Comparison of ENCODE assay signal across 13 cellular contexts in genomic region chr5:59586811-59587340, GRCh38.
DNase-seq lines count a peak whose midpoint lies in the region; ATAC-seq and TF ChIP-seq lines count a peak whose summit lies in the region.
"Had no signal": no experiment of that assay in that cellular context is flagged by ENCODE, and none has a peak within 500 bp of the region (broad histone marks: within the 10 kb centered on the region; RNA-seq: fewer than 3 reads in every experiment).

No MANE protein-coding gene starts in this region.

- no peaks in the 10 kb centered on the region for H3K27me3 Mint-ChIP-seq in CD8-positive, alpha-beta T cell (ENCODE audit: low read depth)
- H3K27me3 Mint-ChIP-seq in WTC11 (ENCODE audit: low read depth): no peaks in the 10 kb centered on the region

- no peak for TF ChIP-seq CTCF in CD8-positive, alpha-beta T cell (IDR thresholded peaks at IDR 0.05)
- TF ChIP-seq CTCF in WTC11 (IDR thresholded peaks at IDR 0.05): no peak
- TF ChIP-seq CTCF in kidney epithelial cell (IDR thresholded peaks at IDR 0.05; ENCODE audit: insufficient read depth, low read length, poor library complexity, severe bottlenecking): no peak

- POLR2A ChIA-PET in CD8-positive, alpha-beta T cell (lab: Charles Lee): no interaction called here
- POLR2A ChIA-PET in WTC11 (lab: Charles Lee): no interaction called here

- H3K9me3 Mint-ChIP-seq in CD8-positive, alpha-beta T cell: no peaks in the 10 kb centered on the region
- no peaks in the 10 kb centered on the region for H3K9me3 Mint-ChIP-seq in WTC11
- H3K9me3 Mint-ChIP-seq: activated B cell treated with CpG ODN at 0.5 μM for 24 hours; activated naive CD8-positive, alpha-beta T cell treated with anti-CD3 and anti-CD28 coated beads, Interleukin-2, amount 10 ng/mL, durations not matched to agents 7 days and 5 days; stimulated activated memory B cell treated with anti-CD40 and anti-IgM and Interleukin-4, amounts not matched to agents 10 μg/mL and 1 μg/mL and 100 μg/mL, for 72 hours had no signal

- no peaks in the 10 kb centered on the region for H3K36me3 Mint-ChIP-seq in CD8-positive, alpha-beta T cell
- H3K36me3 Mint-ChIP-seq in WTC11: no peaks in the 10 kb centered on the region
- H3K36me3 Mint-ChIP-seq: activated naive CD8-positive, alpha-beta T cell treated with anti-CD3 and anti-CD28 coated beads, Interleukin-2, amount 10 ng/mL, durations not matched to agents 7 days and 5 days; stimulated activated memory B cell treated with anti-CD40 and anti-IgM and Interleukin-4, amounts not matched to agents 10 μg/mL and 1 μg/mL and 100 μg/mL, for 72 hours had no signal

- no peaks in the 10 kb centered on the region for H3K4me1 Mint-ChIP-seq in CD8-positive, alpha-beta T cell (ENCODE audit: low read depth)
- H3K4me1 Mint-ChIP-seq in WTC11: peaks cover 48% of the 10 kb centered on the region

- CTCF ChIA-PET in CD8-positive, alpha-beta T cell (lab: Charles Lee): no interaction called here
- CTCF ChIA-PET in WTC11 (lab: Charles Lee): interaction anchor here (1.0 to 1.8 kb wide), 14 partner anchors 10 to 195 kb away, joined by 3 to 16 read pairs (median 4); no protein-coding TSS in a partner anchor

- peak overlapping the region; percentile 58 for H3K4me3 Mint-ChIP-seq in CD8-positive, alpha-beta T cell
- peak overlapping the region; percentile 53 for H3K4me3 Mint-ChIP-seq in WTC11
- H3K4me3 Mint-ChIP-seq: activated naive CD8-positive, alpha-beta T cell treated with anti-CD3 and anti-CD28 coated beads, Interleukin-2, amount 10 ng/mL, durations not matched to agents 7 days and 5 days; B cell; stimulated activated memory B cell treated with anti-CD40 and anti-IgM and Interleukin-4, amounts not matched to agents 10 μg/mL and 1 μg/mL and 100 μg/mL, for 72 hours had no signal

- H3K4me1 ChIP-seq in CD8-positive, alpha-beta T cell (ENCODE audit: insufficient read depth, low read length): no peaks in the 10 kb centered on the region
- peaks cover 8% of the 10 kb centered on the region for H3K4me1 ChIP-seq in rectal smooth muscle tissue (ENCODE audit: control insufficient read depth, insufficient read depth, low read length)

- no peak overlapping the region for H3K27ac ChIP-seq in CD8-positive, alpha-beta T cell (ENCODE audit: low read depth, low read length)
- no peak overlapping the region for H3K27ac ChIP-seq in rectal smooth muscle tissue (ENCODE audit: low read depth, low read length)

- no peak for DNase-seq in CD8-positive, alpha-beta T cell
- DNase-seq in WTC11 (ENCODE audit: low spot score) (no peak), kidney epithelial cell (ENCODE audit: low read depth) (no peak), AG20443 (ENCODE audit: low spot score) (no peak), NK-92 (lab: John Stamatoyannopoulos, UW; ENCODE audit: unreplicated experiment) (no peak), KBM-7 (no peak)
- DNase-seq: activated B cell treated with CpG ODN at 0.5 μM for 24 hours; activated naive CD8-positive, alpha-beta T cell treated with anti-CD3 and anti-CD28 coated beads, Interleukin-2, amount 10 ng/mL, durations not matched to agents 7 days and 5 days; stimulated activated CD4-positive, alpha-beta T cell treated with anti-CD3 and anti-CD28 coated beads, Interleukin-4, amount 100 ng/mL, for 1 hour had no signal

- intact Hi-C loops in CD8-positive, alpha-beta T cell (cut with DNase I, micrococcal nuclease): no loop called here

- H3K27ac Mint-ChIP-seq in CD8-positive, alpha-beta T cell: no peak overlapping the region
- no peak overlapping the region for H3K27ac Mint-ChIP-seq in WTC11
- H3K27ac Mint-ChIP-seq: activated B cell treated with CpG ODN at 0.5 μM for 24 hours; activated naive CD8-positive, alpha-beta T cell treated with anti-CD3 and anti-CD28 coated beads, Interleukin-2, amount 10 ng/mL, durations not matched to agents 7 days and 5 days; B cell; stimulated activated memory B cell treated with anti-CD40 and anti-IgM and Interleukin-4, amounts not matched to agents 10 μg/mL and 1 μg/mL and 100 μg/mL, for 72 hours had no signal

- no peaks in the 10 kb centered on the region for H3K27me3 ChIP-seq in CD8-positive, alpha-beta T cell (ENCODE audit: insufficient read depth, low read length)
- no peaks in the 10 kb centered on the region for H3K27me3 ChIP-seq in kidney epithelial cell (ENCODE audit: control insufficient read depth, insufficient read depth, low read length)
- no peaks in the 10 kb centered on the region for H3K27me3 ChIP-seq in rectal smooth muscle tissue (ENCODE audit: control insufficient read depth, insufficient read depth, low read length)

- no peak overlapping the region for H3K4me3 ChIP-seq in CD8-positive, alpha-beta T cell (ENCODE audit: low read depth, low read length)
- H3K4me3 ChIP-seq in kidney epithelial cell (ENCODE audit: low read depth, low read length) (peak overlapping the region; percentile 40), rectal smooth muscle tissue (ENCODE audit: low read length) (peak overlapping the region; percentile 47)

- ATAC-seq in CD8-positive, alpha-beta T cell: no peak
- no peak for ATAC-seq in WTC11
- ATAC-seq in GM21360 (IDR thresholded peaks at IDR 0.05; ENCODE audit: unreplicated experiment): no peak
- ATAC-seq: stimulated activated memory B cell treated with anti-CD40 and anti-IgM and Interleukin-4, amounts not matched to agents 10 μg/mL and 1 μg/mL and 100 μg/mL, for 72 hours had no signal

- in situ Hi-C loops in KBM-7 (cut with MboI; ENCODE audit: low pct_unique_long_range_greater_than_20kb, low sequenced_read_pairs): no loop called here

- no peak overlapping the region for H3K9ac ChIP-seq in rectal smooth muscle tissue (ENCODE audit: low read length)

- H3K9me3 ChIP-seq in CD8-positive, alpha-beta T cell (ENCODE audit: low read length): no peaks in the 10 kb centered on the region

- H3K36me3 ChIP-seq in CD8-positive, alpha-beta T cell (ENCODE audit: insufficient read depth, low read length): no peaks in the 10 kb centered on the region
- H3K36me3 ChIP-seq in kidney epithelial cell (ENCODE audit: control insufficient read depth, insufficient read depth, low read length): no peaks in the 10 kb centered on the region
- H3K36me3 ChIP-seq in rectal smooth muscle tissue (ENCODE audit: control insufficient read depth, insufficient read depth, low read length): no peaks in the 10 kb centered on the region

TF ChIP-seq in WTC11, 78 proteins besides CTCF, POLR2A, EP300 and RAD21 (continues in another document):
- TF ChIP-seq CBFB (CRISPR knock-in tag; IDR thresholded peaks at IDR 0.05; ENCODE audit: low read depth) (no peak), ZNF671 (CRISPR knock-in tag; IDR thresholded peaks at IDR 0.05) (no peak), CREB1 (CRISPR knock-in tag; IDR thresholded peaks at IDR 0.05) (no peak), IRF1 (CRISPR knock-in tag; IDR thresholded peaks at IDR 0.05) (no peak), ZNF317 (CRISPR knock-in tag; IDR thresholded peaks at IDR 0.05; ENCODE audit: borderline replicate concordance, low read depth) (no peak), SOX15 (CRISPR knock-in tag; IDR thresholded peaks at IDR 0.05) (no peak), E2F1 (CRISPR knock-in tag; IDR thresholded peaks at IDR 0.05) (no peak), ERG (CRISPR knock-in tag; IDR thresholded peaks at IDR 0.05) (no peak), FOXK1 (CRISPR knock-in tag; IDR thresholded peaks at IDR 0.05) (no peak)
- TF ChIP-seq, protein P1, sequence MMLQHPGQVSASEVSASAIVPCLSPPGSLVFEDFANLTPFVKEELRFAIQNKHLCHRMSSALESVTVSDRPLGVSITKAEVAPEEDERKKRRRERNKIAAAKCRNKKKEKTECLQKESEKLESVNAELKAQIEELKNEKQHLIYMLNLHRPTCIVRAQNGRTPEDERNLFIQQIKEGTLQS (CRISPR knock-in tag; conservative IDR thresholded peaks at IDR 0.05): no peak
- TF ChIP-seq, protein P2, sequence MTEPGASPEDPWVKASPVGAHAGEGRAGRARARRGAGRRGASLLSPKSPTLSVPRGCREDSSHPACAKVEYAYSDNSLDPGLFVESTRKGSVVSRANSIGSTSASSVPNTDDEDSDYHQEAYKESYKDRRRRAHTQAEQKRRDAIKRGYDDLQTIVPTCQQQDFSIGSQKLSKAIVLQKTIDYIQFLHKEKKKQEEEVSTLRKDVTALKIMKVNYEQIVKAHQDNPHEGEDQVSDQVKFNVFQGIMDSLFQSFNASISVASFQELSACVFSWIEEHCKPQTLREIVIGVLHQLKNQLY (CRISPR knock-in tag; IDR thresholded peaks at IDR 0.05): no peak
